7 cellular contexts compared by ENCODE assay signal in genomic region chr19:21065336-21065735, GRCh38.
"Had no signal": no experiment of that assay in that cellular context is flagged by ENCODE, and none has a peak within 500 bp of the region (broad histone marks: within the 10 kb centered on the region; RNA-seq: fewer than 3 reads in every experiment).

No MANE protein-coding gene starts in this region.

- ATAC-seq: HepG2 had no signal

- FAIRE-seq: HepG2, HTR-8/SVneo had no signal

- H3K4me2 ChIP-seq: KMS-11 had no signal

- H3K9ac ChIP-seq: KMS-11 had no signal

- H3K27ac ChIP-seq: HL-60, KMS-11 had no signal

- DNase-seq: IMR-90, KBM-7, KG1 had no signal
